17 cellular contexts compared by ENCODE assay signal in the genomic region with DNA sequence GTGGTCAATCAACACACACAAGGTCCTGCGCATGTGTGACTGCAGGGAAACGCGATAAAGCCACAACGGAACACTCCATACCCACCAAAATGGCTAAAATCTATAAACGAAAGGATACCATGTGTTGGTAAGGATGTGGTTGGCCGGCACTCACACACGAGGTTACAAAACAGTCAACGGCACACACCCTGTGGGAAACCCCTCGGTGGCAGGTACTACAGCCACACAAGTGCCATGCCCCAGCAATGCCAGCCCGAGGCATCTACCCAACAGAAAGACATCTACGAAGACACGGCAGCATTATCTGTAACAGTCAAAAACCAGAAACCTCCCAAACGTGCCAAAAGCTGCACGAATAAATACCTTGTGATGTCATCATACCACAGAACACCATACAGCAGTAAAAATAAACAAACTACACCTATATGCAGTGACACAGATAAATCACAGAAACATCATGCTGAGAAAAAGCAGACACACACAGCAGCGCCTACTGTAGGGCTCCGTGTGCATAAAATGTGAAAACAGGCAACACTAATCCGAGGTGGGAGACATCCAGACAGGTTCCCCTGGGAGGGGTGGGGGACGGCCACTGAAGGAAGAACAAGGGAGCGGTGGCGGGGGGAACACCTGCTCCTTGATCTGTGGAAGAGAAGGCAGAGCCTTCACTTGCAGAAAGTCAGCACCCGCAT. TPM values are rescaled to one million over a fixed set of nuclear protein-coding genes. Genes with fewer than 3 reads are reported as not detected.
DNase-seq lines count a peak whose midpoint lies in the region; ATAC-seq, FAIRE-seq and TF ChIP-seq lines count a peak whose summit lies in the region.
"Had no signal": no experiment of that assay in that cellular context is flagged by ENCODE, and none has a peak within 500 bp of the region (broad histone marks: within the 10 kb centered on the region; RNA-seq: fewer than 3 reads in every experiment).

No MANE protein-coding gene starts in this region.

- POLR2A ChIA-PET in CD4-positive, alpha-beta T cell (lab: Charles Lee), result no interaction called here
- POLR2A ChIA-PET in naive thymus-derived CD8-positive, alpha-beta T cell (lab: Charles Lee), result no interaction called here

- H3K4me1 Mint-ChIP-seq in CD4-positive, alpha-beta T cell (ENCODE audit: low read depth), result peaks cover 37% of the 10 kb centered on the region
- H3K4me1 Mint-ChIP-seq in naive thymus-derived CD8-positive, alpha-beta T cell, result peaks cover 18 to 42% (median 29%) of the 10 kb centered on the region in 4 donors
- peaks cover 19% of the 10 kb centered on the region for H3K4me1 Mint-ChIP-seq in activated T-helper 2 cell treated with anti-CD3 and anti-CD28 coated beads, Interferon-gamma antibody, Interleukin-2, Interleukin-4, amounts not matched to agents 10 μg/mL and 5 μg/mL and 100 μg/mL, durations not matched to agents 14 hours and 24 hours and 36 hours (ENCODE audit: low read depth)

- H3K27ac Mint-ChIP-seq in CD4-positive, alpha-beta T cell, result peak overlapping the region; percentile 42
- H3K27ac Mint-ChIP-seq in naive thymus-derived CD8-positive, alpha-beta T cell, result peak overlapping the region in 8 of 10 donors; percentile 41 to 88 (median 54)
- H3K27ac Mint-ChIP-seq in activated T-helper 2 cell treated with anti-CD3 and anti-CD28 coated beads, Interferon-gamma antibody, Interleukin-2, Interleukin-4, amounts not matched to agents 10 μg/mL and 5 μg/mL and 100 μg/mL, durations not matched to agents 14 hours and 24 hours and 36 hours, result no peak overlapping the region

- peak; percentile 20 for FAIRE-seq in HTR-8/SVneo (lab: Jason Lieb, UNC)
- FAIRE-seq: H54 had no signal

- intact Hi-C loops in CD4-positive, alpha-beta T cell (cut with DNase I, micrococcal nuclease), result loop anchor here in 1 of 2 experiments (2.0 kb wide), 1 partner anchor 17 kb away; no protein-coding TSS in a partner anchor
- intact Hi-C loops in activated T-helper 2 cell treated with anti-CD3 and anti-CD28 coated beads, Interferon-gamma antibody, Interleukin-2, Interleukin-4, amounts not matched to agents 10 μg/mL and 5 μg/mL and 100 μg/mL, durations not matched to agents 14 hours and 24 hours and 36 hours (cut with micrococcal nuclease), result no loop called here

- H3K36me3 ChIP-seq in WERI-Rb-1, result no peaks in the 10 kb centered on the region
- H3K36me3 ChIP-seq: SJSA1 had no signal

- TF ChIP-seq CTCF in CD4-positive, alpha-beta T cell (IDR thresholded peaks at IDR 0.05), result no peak
- TF ChIP-seq CTCF in WERI-Rb-1 (IDR thresholded peaks at IDR 0.05; ENCODE audit: low read depth, low read length), result no peak

- H3K27me3 ChIP-seq in CD4-positive, alpha-beta T cell (ENCODE audit: control insufficient read depth, insufficient read depth, low read length), result no peaks in the 10 kb centered on the region
- no peaks in the 10 kb centered on the region for H3K27me3 ChIP-seq in WERI-Rb-1 (ENCODE audit: insufficient read depth, low read depth, severe bottlenecking)
- H3K27me3 ChIP-seq: SJSA1 had no signal

- peak; percentile 90 for ATAC-seq in CD4-positive, alpha-beta T cell (ENCODE audit: poor library complexity)
- ATAC-seq in naive thymus-derived CD8-positive, alpha-beta T cell, result peak; percentile 71 to 95
- no peak for ATAC-seq in GM19463 (IDR thresholded peaks at IDR 0.05; ENCODE audit: unreplicated experiment)

- H3K9me3 ChIP-seq in CD4-positive, alpha-beta T cell (ENCODE audit: control insufficient read depth, low read length), result no peaks in the 10 kb centered on the region
- no peaks in the 10 kb centered on the region for H3K9me3 ChIP-seq in WERI-Rb-1 (ENCODE audit: severe bottlenecking)
- H3K9me3 ChIP-seq: SJSA1 had no signal

- no peaks in the 10 kb centered on the region for H3K9me3 Mint-ChIP-seq in CD4-positive, alpha-beta T cell
- no peaks in the 10 kb centered on the region for H3K9me3 Mint-ChIP-seq in naive thymus-derived CD8-positive, alpha-beta T cell
- H3K9me3 Mint-ChIP-seq in activated T-helper 2 cell treated with anti-CD3 and anti-CD28 coated beads, Interferon-gamma antibody, Interleukin-2, Interleukin-4, amounts not matched to agents 10 μg/mL and 5 μg/mL and 100 μg/mL, durations not matched to agents 14 hours and 24 hours and 36 hours, result no peaks in the 10 kb centered on the region

- H3K4me3 Mint-ChIP-seq in CD4-positive, alpha-beta T cell, result no peak overlapping the region
- H3K4me3 Mint-ChIP-seq in naive thymus-derived CD8-positive, alpha-beta T cell, result peak overlapping the region in 5 of 10 donors; percentile 11 to 34 (median 16)
- no peak overlapping the region for H3K4me3 Mint-ChIP-seq in activated T-helper 2 cell treated with anti-CD3 and anti-CD28 coated beads, Interferon-gamma antibody, Interleukin-2, Interleukin-4, amounts not matched to agents 10 μg/mL and 5 μg/mL and 100 μg/mL, durations not matched to agents 14 hours and 24 hours and 36 hours (ENCODE audit: low read depth)

- H3K36me3 Mint-ChIP-seq in CD4-positive, alpha-beta T cell (ENCODE audit: low read depth), result no peaks in the 10 kb centered on the region
- no peaks in the 10 kb centered on the region for H3K36me3 Mint-ChIP-seq in naive thymus-derived CD8-positive, alpha-beta T cell
- peaks cover 7% of the 10 kb centered on the region for H3K36me3 Mint-ChIP-seq in activated T-helper 2 cell treated with anti-CD3 and anti-CD28 coated beads, Interferon-gamma antibody, Interleukin-2, Interleukin-4, amounts not matched to agents 10 μg/mL and 5 μg/mL and 100 μg/mL, durations not matched to agents 14 hours and 24 hours and 36 hours (ENCODE audit: low read depth)

- no peak overlapping the region for H3K27ac ChIP-seq in CD4-positive, alpha-beta T cell (ENCODE audit: low read depth, low read length)
- no peak overlapping the region for H3K27ac ChIP-seq in WERI-Rb-1
- H3K27ac ChIP-seq: epithelial cell of prostate, SJSA1 had no signal

- DNase-seq in CD4-positive, alpha-beta T cell, result peak in 6 of 10 experiments; percentile 14 to 54 (median 29)
- DNase-seq in HTR-8/SVneo (ENCODE audit: insufficient read length, low spot score), result no peak
- peak; percentile 71 for DNase-seq in activated effector memory CD4-positive, alpha-beta T cell treated with anti-CD3 and anti-CD28 coated beads, Interleukin-2, amount 50 U/mL, for 16 hours
- DNase-seq in naive thymus-derived CD8-positive, alpha-beta T cell, result peak in 5 of 10 donors; percentile 24 to 52 (median 48)
- no peak for DNase-seq in activated T-helper 2 cell treated with anti-CD3 and anti-CD28 coated beads, Interferon-gamma antibody, Interleukin-2, Interleukin-4, amounts not matched to agents 10 μg/mL and 5 μg/mL and 100 μg/mL, durations not matched to agents 14 hours and 24 hours and 36 hours (ENCODE audit: low spot score)
- no peak for DNase-seq in UCSD-AML1 (lab: John Stamatoyannopoulos, UW; ENCODE audit: unreplicated experiment)
- DNase-seq in WERI-Rb-1, result no peak
- DNase-seq: caudate nucleus; islet precursor cell; NCI-H2081 treated with DMSO at 0.1 percent for 48 hours; NK-92 treated with Interleukin-12 subunit alpha and Interleukin-12 subunit beta, amount 100 ng/mL, for 24 hours; retina; stimulated activated CD4-positive, alpha-beta T cell treated with anti-CD3 and anti-CD28 coated beads, Interleukin-2, amount 100 ng/mL, for 24 hours had no signal

- CTCF ChIA-PET in CD4-positive, alpha-beta T cell (lab: Charles Lee), result no interaction called here

- no peaks in the 10 kb centered on the region for H3K27me3 Mint-ChIP-seq in CD4-positive, alpha-beta T cell
- no peaks in the 10 kb centered on the region for H3K27me3 Mint-ChIP-seq in naive thymus-derived CD8-positive, alpha-beta T cell
- no peaks in the 10 kb centered on the region for H3K27me3 Mint-ChIP-seq in activated T-helper 2 cell treated with anti-CD3 and anti-CD28 coated beads, Interferon-gamma antibody, Interleukin-2, Interleukin-4, amounts not matched to agents 10 μg/mL and 5 μg/mL and 100 μg/mL, durations not matched to agents 14 hours and 24 hours and 36 hours (ENCODE audit: low read depth)

- no peak overlapping the region for H3K4me3 ChIP-seq in WERI-Rb-1 (ENCODE audit: low read depth, low read length)
- H3K4me3 ChIP-seq: SJSA1 had no signal

RNA-seq across cellular contexts. Expression of a gene that starts 36.7 kb away (rescaled TPM):
- 10 to 100 TPM; 45.3 to 49.2 TPM for total RNA-seq in CD4-positive, alpha-beta T cell
- total RNA-seq in naive thymus-derived CD8-positive, alpha-beta T cell, result 10 to 100 TPM; 31.7 to 37.3 TPM
- polyA plus RNA-seq in naive thymus-derived CD8-positive, alpha-beta T cell, result 10 to 100 TPM in 1 of 3 donors, 1 to 10 TPM in 2; 2.8 to 10.1 (median 8.0) TPM
- 44.8 and 55.3 TPM in 2 replicates for total RNA-seq in activated T-helper 2 cell treated with anti-CD3 and anti-CD28 coated beads, Interferon-gamma antibody, Interleukin-2, Interleukin-4, amounts not matched to agents 10 μg/mL and 5 μg/mL and 100 μg/mL, durations not matched to agents 14 hours and 24 hours and 36 hours

Comparison
In these comparisons a context has a peak if more than half of its experiments do, and no peak if none do; other contexts are left out.
1. DNase-seq: peak in CD4-positive, alpha-beta T cell (6 of 10) and activated effector memory CD4-positive, alpha-beta T cell treated with anti-CD3 and anti-CD28 coated beads, Interleukin-2, amount 50 U/mL, for 16 hours (single experiment); none in HTR-8/SVneo (single experiment), activated T-helper 2 cell treated with anti-CD3 and anti-CD28 coated beads, Interferon-gamma antibody, Interleukin-2, Interleukin-4, amounts not matched to agents 10 μg/mL and 5 μg/mL and 100 μg/mL, durations not matched to agents 14 hours and 24 hours and 36 hours (single experiment), UCSD-AML1 (single experiment) and WERI-Rb-1 (single experiment).